8 cellular contexts compared by ENCODE assay signal in genomic region chr20:58650776-58651547, GRCh38. TPM values are rescaled to one million over a fixed set of nuclear protein-coding genes. Genes with fewer than 3 reads are reported as not detected.
DNase-seq lines count a peak whose midpoint lies in the region; ATAC-seq, FAIRE-seq and TF ChIP-seq lines count a peak whose summit lies in the region.

STX16 (plus strand) TSS chr20:58651283; CDS start chr20:58652007, 724 bp downstream.

- no peaks in the 10 kb centered on the region for H3K36me3 ChIP-seq in CD8-positive, alpha-beta T cell (ENCODE audit: insufficient read depth, low read length)
- H3K36me3 ChIP-seq in mesodermal cell (ENCODE audit: control insufficient read depth, insufficient read depth, low read length), result peaks cover 7% of the 10 kb centered on the region

- intact Hi-C loops in CD8-positive, alpha-beta T cell (cut with DNase I, micrococcal nuclease), result loop anchor here (1.0 to 10.0 kb wide), 21 partner anchors 41 to 1299 kb away; partner anchors contain the start of genes ATP5F1E (in 2 of the 2), RAE1 (in 2 of the 2), ANKRD60 (in 1 of the 2) and GNAS (in 1 of the 2)

- H3K4me1 Mint-ChIP-seq in CD8-positive, alpha-beta T cell (ENCODE audit: low read depth), result peaks cover 27% of the 10 kb centered on the region

- peak; percentile 76 to 93 (median 82) for DNase-seq in CD8-positive, alpha-beta T cell
- DNase-seq in GM20000 (ENCODE audit: low spot score), result peak; percentile 96
- peak; percentile 100 for DNase-seq in HTR-8/SVneo (ENCODE audit: insufficient read length, low spot score)
- peak; percentile 91 for DNase-seq in NOMO-1 treated with dmso at 0.1 percent for 144 hours (lab: John Stamatoyannopoulos, UW; ENCODE audit: unreplicated experiment)
- DNase-seq in activated CD8-positive, alpha-beta memory T cell treated with anti-CD3 and anti-CD28 coated beads, Interleukin-2, amount 50 U/mL, for 1 hour (ENCODE audit: extremely low read depth), result peak; percentile 66
- DNase-seq in stimulated activated CD8-positive, alpha-beta memory T cell treated with anti-CD3 and anti-CD28 coated beads, Interleukin-15, amount 100 ng/mL, for 24 hours (ENCODE audit: low read depth), result peak; percentile 70

- peak within 1 kb of the TSS; percentile 92 for H3K27ac ChIP-seq in CD8-positive, alpha-beta T cell (ENCODE audit: low read depth, low read length)
- peak within 1 kb of the TSS; percentile 85 for H3K27ac ChIP-seq in mesodermal cell (ENCODE audit: low read depth, low read length, severe bottlenecking)

- H3K4me1 ChIP-seq in CD8-positive, alpha-beta T cell (ENCODE audit: insufficient read depth, low read length), result peaks cover 30% of the 10 kb centered on the region
- H3K4me1 ChIP-seq in mesodermal cell (ENCODE audit: control insufficient read depth, insufficient read depth, low read length, poor library complexity, severe bottlenecking), result peaks cover 13% of the 10 kb centered on the region

- H3K27ac Mint-ChIP-seq in CD8-positive, alpha-beta T cell, result peak within 1 kb of the TSS; percentile 99

- 8 to 9% methylated on average over 39 to 42 of the region's 49 CpGs for WGBS in mesodermal cell (ENCODE audit: insufficient coverage in 2 of 2), 2 experiments

- CTCF ChIA-PET in CD8-positive, alpha-beta T cell (lab: Charles Lee), result interaction anchor here (0.6 to 3.5 kb wide), 19 partner anchors 8 to 414 kb away, joined by 3 to 16 read pairs (median 4); partner anchors contain the start of gene NPEPL1

- no peaks in the 10 kb centered on the region for H3K27me3 Mint-ChIP-seq in CD8-positive, alpha-beta T cell (ENCODE audit: low read depth)

- peak within 1 kb of the TSS; percentile 99 for H3K4me3 Mint-ChIP-seq in CD8-positive, alpha-beta T cell

- peak; percentile 63 for ATAC-seq in CD8-positive, alpha-beta T cell

- FAIRE-seq in HTR-8/SVneo (lab: Jason Lieb, UNC), result peak; percentile 98

- in situ Hi-C loops in endometrial microvascular endothelial cells (cut with HindIII; ENCODE audit: inconsistent ontology term, low pct_unique_long_range_greater_than_20kb, low sequenced_read_pairs), result loop anchor here (25.0 kb wide), 2 partner anchors 211 to 414 kb away; partner anchors contain the start of genes ANKRD60, GNAS and GNAS-AS1

- no peaks in the 10 kb centered on the region for H3K27me3 ChIP-seq in CD8-positive, alpha-beta T cell (ENCODE audit: insufficient read depth, low read length)

- peak within 1 kb of the TSS; percentile 86 for H3K4me3 ChIP-seq in CD8-positive, alpha-beta T cell (ENCODE audit: low read depth, low read length)
- H3K4me3 ChIP-seq in mesodermal cell (ENCODE audit: extremely low read depth, insufficient read depth, low read length, poor library complexity, severe bottlenecking), result peak within 1 kb of the TSS; percentile 83

- H3K36me3 Mint-ChIP-seq in CD8-positive, alpha-beta T cell, result peaks cover 26% of the 10 kb centered on the region

- H3K9me3 ChIP-seq in CD8-positive, alpha-beta T cell (ENCODE audit: low read length), result no peaks in the 10 kb centered on the region
- no peaks in the 10 kb centered on the region for H3K9me3 ChIP-seq in mesodermal cell (ENCODE audit: control insufficient read depth, low read length)

- POLR2A ChIA-PET in CD8-positive, alpha-beta T cell (lab: Charles Lee), result interaction anchor here (0.6 to 3.5 kb wide), 21 partner anchors 9 to 1263 kb away, joined by 3 to 39 read pairs (median 3); partner anchors contain the start of genes GNAS, NPEPL1 and VAPB

- peak; percentile 88 for TF ChIP-seq CTCF in CD8-positive, alpha-beta T cell (IDR thresholded peaks at IDR 0.05)
- TF ChIP-seq CTCF in GM20000 (IDR thresholded peaks at IDR 0.05; ENCODE audit: extremely low read depth, missing control alignments), result no peak

- H3K9me3 Mint-ChIP-seq in CD8-positive, alpha-beta T cell, result no peaks in the 10 kb centered on the region

RNA-seq across cellular contexts. Expression of gene STX16, which starts in this region (rescaled TPM):
- 100 to 1,000 TPM; 161 to 177 TPM for total RNA-seq in CD8-positive, alpha-beta T cell
- total RNA-seq in endometrial microvascular endothelial cells (ENCODE audit: inconsistent ontology term), result 23.4 TPM
- polyA plus RNA-seq in mesodermal cell (2013, experiment 1 of 2), result 56.1 TPM
- 56.7 TPM for polyA plus RNA-seq in mesodermal cell (2013, experiment 2 of 2)

Comparison
In these comparisons a context has a peak if more than half of its experiments do, and no peak if none do; other contexts are left out.
1. Peak in every context shown above with its lines: DNase-seq, ATAC-seq, H3K4me3 ChIP-seq and H3K27ac ChIP-seq.